ENCODE assay signal across 17 cellular contexts in the genomic region with DNA sequence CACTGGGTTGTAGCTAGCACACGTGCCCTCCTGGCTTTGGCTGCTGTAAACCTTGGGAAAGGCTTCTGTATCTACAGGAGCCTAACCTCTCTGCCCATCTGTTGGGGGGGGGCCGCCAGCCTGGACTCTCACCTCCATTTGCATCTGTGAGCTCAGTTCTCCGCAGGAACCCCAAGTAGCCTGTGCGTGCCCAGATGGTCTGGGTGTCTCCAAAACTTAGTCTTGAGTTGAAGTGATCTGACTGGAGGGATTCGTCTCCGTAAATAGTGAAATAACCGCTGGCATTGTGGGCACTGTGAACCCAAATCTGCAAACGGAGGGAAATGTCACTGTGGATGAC.
"Had no signal": no experiment of that assay in that cellular context is flagged by ENCODE, and none has a peak within 500 bp of the region (broad histone marks: within the 10 kb centered on the region; RNA-seq: fewer than 3 reads in every experiment).

No MANE protein-coding gene starts in this region.

- H3K27me3 Mint-ChIP-seq: activated CD8-positive, alpha-beta T cell treated with anti-CD3 and anti-CD28 coated beads for 36 hours; activated naive CD4-positive, alpha-beta T cell treated with anti-CD3 and anti-CD28 coated beads, Interleukin-2, amount 50 U/mL, for 24 hours had no signal

- H3K9me3 ChIP-seq: ascending aorta, breast epithelium, lower lobe of right lung, thoracic aorta, upper lobe of left lung had no signal

- H3K4me1 Mint-ChIP-seq: activated naive CD4-positive, alpha-beta T cell treated with anti-CD3 and anti-CD28 coated beads, Interleukin-2, amount 50 U/mL, for 24 hours had no signal

- H3K4me3 Mint-ChIP-seq: activated CD8-positive, alpha-beta T cell treated with anti-CD3 and anti-CD28 coated beads for 36 hours; activated naive CD4-positive, alpha-beta T cell treated with anti-CD3 and anti-CD28 coated beads, Interleukin-2, amount 50 U/mL, for 24 hours; nephron progenitor cell had no signal

- H3K9me3 Mint-ChIP-seq: activated CD8-positive, alpha-beta T cell treated with anti-CD3 and anti-CD28 coated beads for 36 hours; activated naive CD4-positive, alpha-beta T cell treated with anti-CD3 and anti-CD28 coated beads, Interleukin-2, amount 50 U/mL, for 24 hours; nephron progenitor cell had no signal

- DNase-seq: activated CD4-positive, alpha-beta T cell treated with anti-CD3 and anti-CD28 coated beads for 4 hours; activated CD8-positive, alpha-beta T cell treated with anti-CD3 and anti-CD28 coated beads for 36 hours; activated gamma-delta T cell; cerebellar nuclear complex; cortex of kidney; erythroblast; foreskin melanocyte; hypothalamus; lower lobe of right lung; nephron progenitor cell; retina; stimulated activated CD4-positive, alpha-beta T cell treated with anti-CD3 and anti-CD28 coated beads, Interleukin-1b, Interleukin-23, amount 100 ng/mL, for 48 hours had no signal

- H3K27ac Mint-ChIP-seq: activated naive CD4-positive, alpha-beta T cell treated with anti-CD3 and anti-CD28 coated beads, Interleukin-2, amount 50 U/mL, for 24 hours; nephron progenitor cell had no signal
